Comparison of ENCODE assay signal across 22 cellular contexts in the genomic region with DNA sequence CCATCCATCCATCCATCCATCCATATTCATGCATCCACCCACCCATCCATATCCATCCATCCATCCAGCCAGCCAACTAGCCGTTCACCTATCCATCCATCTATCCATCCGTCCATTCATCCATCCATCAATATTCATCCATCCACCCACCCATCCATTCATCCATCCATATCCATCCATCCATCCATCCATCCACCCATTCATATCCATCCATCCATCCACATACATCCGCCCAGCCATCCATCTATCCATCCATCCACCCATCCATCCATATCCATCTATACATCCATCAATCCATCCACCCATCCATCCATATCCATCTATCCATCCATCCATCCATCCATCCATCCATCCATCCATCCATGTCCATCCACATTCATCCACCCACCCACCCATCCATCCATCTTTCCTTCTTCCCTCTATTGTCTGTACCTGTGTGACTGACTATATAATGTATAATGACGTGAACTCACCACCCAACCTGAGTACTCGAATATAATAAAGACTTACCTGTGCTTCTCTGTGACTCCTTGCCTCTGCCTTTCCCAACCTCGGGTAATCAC. TPM values are rescaled to one million over a fixed set of nuclear protein-coding genes. Genes with fewer than 3 reads are reported as not detected.
DNase-seq lines count a peak whose midpoint lies in the region; ATAC-seq and TF ChIP-seq lines count a peak whose summit lies in the region.
"Had no signal": no experiment of that assay in that cellular context is flagged by ENCODE, and none has a peak within 500 bp of the region (broad histone marks: within the 10 kb centered on the region; RNA-seq: fewer than 3 reads in every experiment).

No MANE protein-coding gene starts in this region.

- no peak for DNase-seq in right cardiac atrium
- no peak for DNase-seq in Right ventricle myocardium superior
- no peak for DNase-seq in neuronal stem cell (ENCODE audit: low spot score)
- no peak for DNase-seq in activated CD4-positive, alpha-beta memory T cell treated with anti-CD3 and anti-CD28 coated beads for 36 hours
- DNase-seq in KG1 (lab: John Stamatoyannopoulos, UW): no peak
- DNase-seq: BE2C; Caco-2; CD4-positive, CD25-positive, alpha-beta regulatory T cell; DMS153; GDM1; MV-4-11; NCI-H1694 treated with DMSO at 0.1 percent for 48 hours; NCI-H2227 treated with DMSO at 0.1 percent for 48 hours; NCI-H510A treated with DMSO at 0.1 percent for 48 hours; NCI-H774; SHP77 had no signal

- no peak overlapping the region for H2AFZ ChIP-seq in neuronal stem cell (ENCODE audit: low read length)
- H2AFZ ChIP-seq: GM23338 had no signal

- POLR2A ChIA-PET in activated CD4-positive, alpha-beta memory T cell treated with anti-CD3 and anti-CD28 coated beads for 36 hours (lab: Charles Lee): no interaction called here

- H3K36me3 ChIP-seq in gastroesophageal sphincter (peaks cover 0 to 20% of the 10 kb centered on the region in 2 donors), neuronal stem cell (replicated peaks in 1 of 2; ENCODE audit: control insufficient read depth in 2 of 2, insufficient read depth in 2 of 2, low read length in 2 of 2) (peaks cover 0 to 2% of the 10 kb centered on the region in 2 donors)
- H3K36me3 ChIP-seq: BE2C had no signal

- no peak overlapping the region for H3K27ac ChIP-seq in right cardiac atrium (ENCODE audit: low read length)
- peak overlapping the region in 3 of 4 donors; percentile 87 to 92 (median 91) for H3K27ac ChIP-seq in gastroesophageal sphincter
- no peak overlapping the region for H3K27ac ChIP-seq in neuronal stem cell (replicated peaks; ENCODE audit: low read length)
- H3K27ac ChIP-seq: KMS-11 had no signal

- no peak for TF ChIP-seq EP300 in gastroesophageal sphincter (IDR thresholded peaks at IDR 0.05)

- H3K4ac ChIP-seq in neuronal stem cell (ENCODE audit: low read length): no peak overlapping the region

- H2BK5ac ChIP-seq in neuronal stem cell (ENCODE audit: low read length): no peak overlapping the region

- no peak overlapping the region for H3K4me3 Mint-ChIP-seq in activated CD4-positive, alpha-beta memory T cell treated with anti-CD3 and anti-CD28 coated beads for 36 hours
- H3K4me3 Mint-ChIP-seq: CD4-positive, CD25-positive, alpha-beta regulatory T cell; GM23338 had no signal

- CTCF ChIA-PET in activated CD4-positive, alpha-beta memory T cell treated with anti-CD3 and anti-CD28 coated beads for 36 hours (lab: Charles Lee): no interaction called here

- H3K23ac ChIP-seq in neuronal stem cell (ENCODE audit: low read depth, low read length, poor library complexity): no peak overlapping the region

- H3K18ac ChIP-seq in neuronal stem cell (ENCODE audit: low read length): no peak overlapping the region

- no peak for TF ChIP-seq POLR2A in gastroesophageal sphincter (IDR thresholded peaks at IDR 0.05)

- H4K91ac ChIP-seq in neuronal stem cell (ENCODE audit: low read depth, low read length, poor library complexity): no peak overlapping the region

- no peaks in the 10 kb centered on the region for H3K4me1 Mint-ChIP-seq in activated CD4-positive, alpha-beta memory T cell treated with anti-CD3 and anti-CD28 coated beads for 36 hours (ENCODE audit: low read depth)
- H3K4me1 Mint-ChIP-seq: GM23338 had no signal

- ATAC-seq in right cardiac atrium (no peak), Right ventricle myocardium superior (ENCODE audit: poor library complexity) (no peak), gastroesophageal sphincter (no peak), GM18517 (IDR thresholded peaks at IDR 0.05; ENCODE audit: unreplicated experiment) (no peak), GM19035 (IDR thresholded peaks at IDR 0.05; ENCODE audit: unreplicated experiment) (no peak)
- ATAC-seq: GM23338, HCT116 had no signal

- no peak overlapping the region for H2BK12ac ChIP-seq in neuronal stem cell (ENCODE audit: low read length)

- no peaks in the 10 kb centered on the region for H3K36me3 Mint-ChIP-seq in activated CD4-positive, alpha-beta memory T cell treated with anti-CD3 and anti-CD28 coated beads for 36 hours
- H3K36me3 Mint-ChIP-seq: CD4-positive, CD25-positive, alpha-beta regulatory T cell had no signal

- H3K79me1 ChIP-seq in neuronal stem cell (ENCODE audit: low read depth, low read length): no peaks in the 10 kb centered on the region

- no peak overlapping the region for H3K14ac ChIP-seq in neuronal stem cell (ENCODE audit: low read length)

- intact Hi-C loops in right cardiac atrium (cut with DNase I): no loop called here
- intact Hi-C loops in Right ventricle myocardium superior (cut with DNase I): no loop called here
- intact Hi-C loops in activated CD4-positive, alpha-beta memory T cell treated with anti-CD3 and anti-CD28 coated beads for 36 hours (cut with micrococcal nuclease): no loop called here

- peak overlapping the region; percentile 31 for H3K9ac ChIP-seq in neuronal stem cell (ENCODE audit: low read depth, low read length, poor library complexity)
- H3K9ac ChIP-seq: KMS-11 had no signal

- no peaks in the 10 kb centered on the region for H3K9me3 ChIP-seq in right cardiac atrium (ENCODE audit: control insufficient read depth, low read length)
- H3K9me3 ChIP-seq in gastroesophageal sphincter: no peaks in the 10 kb centered on the region
- H3K9me3 ChIP-seq in neuronal stem cell (replicated peaks in 1 of 2; ENCODE audit: control insufficient read depth in 2 of 2, insufficient read depth in 1 of 2, low read depth in 1 of 2, low read length in 2 of 2): peaks cover 0 to 3% of the 10 kb centered on the region in 2 donors
- H3K9me3 ChIP-seq: BE2C, Caco-2 had no signal

- peaks cover 5% of the 10 kb centered on the region for H3K4me1 ChIP-seq in right cardiac atrium (ENCODE audit: control insufficient read depth, insufficient read depth, low read length)
- H3K4me1 ChIP-seq in gastroesophageal sphincter: peaks cover 8 to 93% (median 44%) of the 10 kb centered on the region in 3 donors
- no peaks in the 10 kb centered on the region for H3K4me1 ChIP-seq in neuronal stem cell (ENCODE audit: control insufficient read depth in 2 of 2, insufficient read depth in 1 of 2, low read depth in 1 of 2, low read length in 2 of 2)

- no peak overlapping the region for H2BK15ac ChIP-seq in neuronal stem cell (ENCODE audit: low read length)

- no peak overlapping the region for H4K8ac ChIP-seq in neuronal stem cell (ENCODE audit: low read depth, low read length)

- H3K4me3 ChIP-seq in right cardiac atrium (ENCODE audit: low read length) (peak overlapping the region; percentile 55), gastroesophageal sphincter (peak overlapping the region in 1 of 2 donors; percentile 55), neuronal stem cell (ENCODE audit: low read length in 2 of 2) (no peak overlapping the region)
- H3K4me3 ChIP-seq: GM23338 had no signal

- no peak overlapping the region for H3K27ac Mint-ChIP-seq in activated CD4-positive, alpha-beta memory T cell treated with anti-CD3 and anti-CD28 coated beads for 36 hours
- H3K27ac Mint-ChIP-seq: CD4-positive, CD25-positive, alpha-beta regulatory T cell; GM23338 had no signal

- WGBS in right cardiac atrium: 88% methylated on average over 6 of the region's 6 CpGs
- 81% methylated on average over 6 of the region's 6 CpGs for WGBS in gastroesophageal sphincter (ENCODE audit: low coverage in 1 of 2), 2 donors
- 100% methylated on average over 1 to 3 of the region's 6 CpGs for WGBS in neuronal stem cell (ENCODE audit: extremely low coverage in 2 of 2, insufficient read length in 2 of 2, insufficient replicate concordance in 1 of 2), 2 donors

- no peak for TF ChIP-seq CTCF in gastroesophageal sphincter (IDR thresholded peaks at IDR 0.05)

- no peak overlapping the region for H2BK120ac ChIP-seq in neuronal stem cell (ENCODE audit: low read depth, low read length)

- peaks cover 6% of the 10 kb centered on the region for H3K27me3 Mint-ChIP-seq in activated CD4-positive, alpha-beta memory T cell treated with anti-CD3 and anti-CD28 coated beads for 36 hours
- H3K27me3 Mint-ChIP-seq: CD4-positive, CD25-positive, alpha-beta regulatory T cell had no signal

- no peak overlapping the region for H2AK5ac ChIP-seq in neuronal stem cell (ENCODE audit: low read depth, low read length)

- H3K9me3 Mint-ChIP-seq in activated CD4-positive, alpha-beta memory T cell treated with anti-CD3 and anti-CD28 coated beads for 36 hours: peaks cover 2% of the 10 kb centered on the region
- H3K9me3 Mint-ChIP-seq: CD4-positive, CD25-positive, alpha-beta regulatory T cell; GM23338 had no signal

- H3K27me3 ChIP-seq in right cardiac atrium (ENCODE audit: control insufficient read depth, insufficient read depth) (no peaks in the 10 kb centered on the region), gastroesophageal sphincter (no peaks in the 10 kb centered on the region), neuronal stem cell (ENCODE audit: control insufficient read depth in 3 of 3, insufficient read depth in 3 of 3, low read depth in 1 of 3, low read length in 3 of 3) (peaks cover 0 to 3% (median 0%) of the 10 kb centered on the region in 3 experiments)
- H3K27me3 ChIP-seq: BE2C had no signal

- no peak overlapping the region for H3K4me2 ChIP-seq in neuronal stem cell (ENCODE audit: insufficient read depth, low read length, poor library complexity, severe bottlenecking)
- H3K4me2 ChIP-seq: GM23338, KMS-11 had no signal

RNA-seq across cellular contexts. Expression of gene INMT, which starts 2.5 kb away (rescaled TPM):
- total RNA-seq in right cardiac atrium (100 to 1,000 TPM in 3 of 4 donors, 10 to 100 TPM in 1; 87.9 to 180 (median 126) TPM), Right ventricle myocardium superior (40.4 TPM), gastroesophageal sphincter (100 to 1,000 TPM; 115 to 212 (median 131) TPM)
- 103 TPM for polyA plus RNA-seq in right cardiac atrium
- polyA plus RNA-seq in neuronal stem cell (2013, experiment 1 of 2): 0.79 TPM
- polyA plus RNA-seq in neuronal stem cell (2013, experiment 2 of 2): 1.1 TPM
- not detected for total RNA-seq in activated CD4-positive, alpha-beta memory T cell treated with anti-CD3 and anti-CD28 coated beads for 36 hours
- total RNA-seq: CD4-positive, CD25-positive, alpha-beta regulatory T cell had no signal

RNA-seq across cellular contexts. Expression of gene MINDY4, which starts 16.8 kb away (rescaled TPM):
- total RNA-seq in right cardiac atrium (1 to 10 TPM; 4.0 to 6.0 (median 5.6) TPM), Right ventricle myocardium superior (2.8 TPM), gastroesophageal sphincter (10 to 100 TPM in 3 of 4 donors, 1 to 10 TPM in 1; 5.6 to 31.8 (median 20.4) TPM)
- polyA plus RNA-seq in right cardiac atrium: 2.3 TPM
- 2.4 TPM for polyA plus RNA-seq in neuronal stem cell (2013, experiment 1 of 2)
- 2.7 TPM for polyA plus RNA-seq in neuronal stem cell (2013, experiment 2 of 2)
- 1 to 10 TPM; 1.1 to 1.6 TPM for total RNA-seq in activated CD4-positive, alpha-beta memory T cell treated with anti-CD3 and anti-CD28 coated beads for 36 hours

Comparison
In these comparisons a context has a peak if more than half of its experiments do, and no peak if none do; other contexts are left out.
1. H3K27ac ChIP-seq: peak in gastroesophageal sphincter (3 of 4); none in right cardiac atrium (single experiment) and neuronal stem cell (single experiment).
2. RNA of gene INMT, which starts 2.5 kb away (total RNA-seq): 87.9 to 180 TPM in right cardiac atrium, 115 to 212 TPM in gastroesophageal sphincter and 40.4 TPM in Right ventricle myocardium superior (single experiment); not detected in activated CD4-positive, alpha-beta memory T cell treated with anti-CD3 and anti-CD28 coated beads for 36 hours; every median in the first group is over 10 times any median in the second.